ENCODE assay signal across 1 cellular context in genomic region chr1:15322648-15323350, GRCh38.
TF ChIP-seq lines count a peak whose summit lies in the region.

No MANE protein-coding gene starts in this region.

TF ChIP-seq in K562, 482 proteins besides CTCF, POLR2A, EP300 and RAD21 (continued from another document and continues in another):
- TF ChIP-seq ZMIZ1 (IDR thresholded peaks at IDR 0.05; ENCODE audit: low read depth in 2 of 2, low read length in 2 of 2) (0 out of 4 replicates have a peak, but pooled peaks of 1 of the 2 experiments have one; percentile 48), HDAC2 (IDR thresholded peaks at IDR 0.05) (peak; percentile 69; the same call in 1 of the 2 replicates), ARID3A (IDR thresholded peaks at IDR 0.05; ENCODE audit: borderline replicate concordance, low read depth, low read length) (peak; percentile 69; the same call in 1 of the 2 replicates), JUN (IDR thresholded peaks at IDR 0.05; ENCODE audit: borderline replicate concordance, low read depth, low read length) (no peak; the same call in 1 of the 2 replicates), JUN (CRISPR knock-in tag; IDR thresholded peaks at IDR 0.05; ENCODE audit: borderline replicate concordance) (no peak), ZNF146 (CRISPR knock-in tag; IDR thresholded peaks at IDR 0.05; ENCODE audit: unreplicated experiment) (no peak), RFX5 (IDR thresholded peaks at IDR 0.05; ENCODE audit: low read depth, low read length) (no peak), PYGO2 (tag; IDR thresholded peaks at IDR 0.05) (0 out of 2 replicates have a peak, but pooled peaks have one; percentile 17), HOMEZ (CRISPR knock-in tag; IDR thresholded peaks at IDR 0.05) (no peak), KAT2B (IDR thresholded peaks at IDR 0.05; ENCODE audit: low read depth, low read length) (no peak), GMEB1 (CRISPR knock-in tag; IDR thresholded peaks at IDR 0.05) (no peak), SMAD3 (CRISPR knock-in tag; conservative IDR thresholded peaks at IDR 0.05) (no peak), CC2D1A (IDR thresholded peaks at IDR 0.05) (no peak), KLF13 (tag; IDR thresholded peaks at IDR 0.05; ENCODE audit: borderline replicate concordance, low read depth) (no peak), SRF (CRISPR knock-in tag; IDR thresholded peaks at IDR 0.05) (no peak), MTA2 (IDR thresholded peaks at IDR 0.05; ENCODE audit: low read depth) (peak; percentile 64), ZBTB1 (CRISPR knock-in tag; IDR thresholded peaks at IDR 0.05; ENCODE audit: borderline replicate concordance, low read depth) (no peak), ZNF277 (CRISPR knock-in tag; IDR thresholded peaks at IDR 0.05; ENCODE audit: borderline replicate concordance) (no peak), DDX20 (tag; IDR thresholded peaks at IDR 0.05; ENCODE audit: low read depth) (no peak), ZNF354B (CRISPR knock-in tag; IDR thresholded peaks at IDR 0.05) (no peak), CLOCK (CRISPR knock-in tag; IDR thresholded peaks at IDR 0.05; ENCODE audit: borderline replicate concordance) (no peak), DLX4 (CRISPR knock-in tag; IDR thresholded peaks at IDR 0.05) (no peak), RFX1 (IDR thresholded peaks at IDR 0.05) (no peak), CEBPB (tag; IDR thresholded peaks at IDR 0.05) (no peak), THAP7 (CRISPR knock-in tag; IDR thresholded peaks at IDR 0.05) (no peak), MCM3 (IDR thresholded peaks at IDR 0.05) (no peak), RREB1 (CRISPR knock-in tag; IDR thresholded peaks at IDR 0.05) (no peak), ZNF780A (CRISPR knock-in tag; IDR thresholded peaks at IDR 0.05) (no peak), ZNF398 (CRISPR knock-in tag; IDR thresholded peaks at IDR 0.05) (no peak), MNT (conservative IDR thresholded peaks at IDR 0.05) (peak in 1 of 2 experiments; percentile 51; a peak in 1 of 4 replicates), ASH1L (IDR thresholded peaks at IDR 0.05; ENCODE audit: borderline replicate concordance, low read depth, partially characterized antibody) (no peak), TCFL5 (CRISPR knock-in tag; conservative IDR thresholded peaks at IDR 0.05) (no peak)
